In genomic region chr1:19481826-19482398, GRCh38 we compare ENCODE assay signal across 10 cellular contexts. TPM values are rescaled to one million over a fixed set of nuclear protein-coding genes. Genes with fewer than 3 reads are reported as not detected.
DNase-seq lines count a peak whose midpoint lies in the region; ATAC-seq and TF ChIP-seq lines count a peak whose summit lies in the region.
"Had no signal": no experiment of that assay in that cellular context is flagged by ENCODE, and none has a peak within 500 bp of the region (broad histone marks: within the 10 kb centered on the region; RNA-seq: fewer than 3 reads in every experiment).

No MANE protein-coding gene starts in this region.

- TF ChIP-seq CTCF in brain (conservative IDR thresholded peaks at IDR 0.05) (no peak), mesothelial cell of epicardium (IDR thresholded peaks at IDR 0.05; ENCODE audit: unreplicated experiment) (no peak)

- no peak for DNase-seq in stimulated activated naive CD8-positive, alpha-beta T cell treated with anti-CD3 and anti-CD28 coated beads, Interleukin-15, Interleukin-2, amounts not matched to agents 100 U/mL and 50 U/mL, for 24 hours
- no peak for DNase-seq in mesothelial cell of epicardium (ENCODE audit: low spot score in 2 of 2, unreplicated experiment in 2 of 2)
- no peak for DNase-seq in dedifferentiated amniotic fluid mesenchymal stem cell (ENCODE audit: extremely low spot score)
- no peak for DNase-seq in HCEC 1CT
- DNase-seq in GDM1 (lab: John Stamatoyannopoulos, UW): no peak
- DNase-seq in D341Med (ENCODE audit: low spot score): no peak
- DNase-seq: midbrain, SIG-M5 had no signal

- H3K36me3 Mint-ChIP-seq in stimulated activated naive CD8-positive, alpha-beta T cell treated with anti-CD3 and anti-CD28 coated beads, Interleukin-15, Interleukin-2, amounts not matched to agents 100 ng/mL and 50 ng/mL, for 24 hours (ENCODE audit: low read depth): peaks cover 28% of the 10 kb centered on the region
- peaks cover 10% of the 10 kb centered on the region for H3K36me3 Mint-ChIP-seq in brain
- H3K36me3 Mint-ChIP-seq in mesothelial cell of epicardium: no peaks in the 10 kb centered on the region

- no peak for ATAC-seq in stimulated activated naive CD8-positive, alpha-beta T cell treated with anti-CD3 and anti-CD28 coated beads, Interleukin-15, Interleukin-2, amounts not matched to agents 100 U/mL and 50 U/mL, for 24 hours

- H3K9me3 Mint-ChIP-seq in stimulated activated naive CD8-positive, alpha-beta T cell treated with anti-CD3 and anti-CD28 coated beads, Interleukin-15, Interleukin-2, amounts not matched to agents 100 ng/mL and 50 ng/mL, for 24 hours: no peaks in the 10 kb centered on the region
- H3K9me3 Mint-ChIP-seq in brain: no peaks in the 10 kb centered on the region
- no peaks in the 10 kb centered on the region for H3K9me3 Mint-ChIP-seq in mesothelial cell of epicardium

- H3K4me1 Mint-ChIP-seq in stimulated activated naive CD8-positive, alpha-beta T cell treated with anti-CD3 and anti-CD28 coated beads, Interleukin-15, Interleukin-2, amounts not matched to agents 100 ng/mL and 50 ng/mL, for 24 hours (ENCODE audit: low read depth): peaks cover 78% of the 10 kb centered on the region
- H3K4me1 Mint-ChIP-seq in brain: peaks cover 66% of the 10 kb centered on the region
- peaks cover 44% of the 10 kb centered on the region for H3K4me1 Mint-ChIP-seq in mesothelial cell of epicardium

- H3K27me3 Mint-ChIP-seq in stimulated activated naive CD8-positive, alpha-beta T cell treated with anti-CD3 and anti-CD28 coated beads, Interleukin-15, Interleukin-2, amounts not matched to agents 100 ng/mL and 50 ng/mL, for 24 hours: no peaks in the 10 kb centered on the region
- H3K27me3 Mint-ChIP-seq in brain: no peaks in the 10 kb centered on the region
- no peaks in the 10 kb centered on the region for H3K27me3 Mint-ChIP-seq in mesothelial cell of epicardium (ENCODE audit: low read depth)

- no peak overlapping the region for H3K4me3 Mint-ChIP-seq in stimulated activated naive CD8-positive, alpha-beta T cell treated with anti-CD3 and anti-CD28 coated beads, Interleukin-15, Interleukin-2, amounts not matched to agents 100 ng/mL and 50 ng/mL, for 24 hours
- peak overlapping the region; percentile 94 to 98 (median 97) for H3K4me3 Mint-ChIP-seq in brain
- peak overlapping the region; percentile 93 for H3K4me3 Mint-ChIP-seq in mesothelial cell of epicardium

- H3K27ac Mint-ChIP-seq in stimulated activated naive CD8-positive, alpha-beta T cell treated with anti-CD3 and anti-CD28 coated beads, Interleukin-15, Interleukin-2, amounts not matched to agents 100 ng/mL and 50 ng/mL, for 24 hours: peak overlapping the region; percentile 34
- H3K27ac Mint-ChIP-seq in brain: peak overlapping the region in 2 of 5 experiments; percentile 70 to 86
- H3K27ac Mint-ChIP-seq in mesothelial cell of epicardium: no peak overlapping the region

RNA-seq across cellular contexts. Expression of gene CAPZB, which starts 3.4 kb away (rescaled TPM):
- polyA plus RNA-seq in brain (ENCODE audit: insufficient read depth, low read depth, low replicate concordance): 495 TPM
- total RNA-seq in mesothelial cell of epicardium: 192 to 209 TPM (median 204 TPM) in 3 replicates
